8 cellular contexts compared by ENCODE assay signal in the genomic region with DNA sequence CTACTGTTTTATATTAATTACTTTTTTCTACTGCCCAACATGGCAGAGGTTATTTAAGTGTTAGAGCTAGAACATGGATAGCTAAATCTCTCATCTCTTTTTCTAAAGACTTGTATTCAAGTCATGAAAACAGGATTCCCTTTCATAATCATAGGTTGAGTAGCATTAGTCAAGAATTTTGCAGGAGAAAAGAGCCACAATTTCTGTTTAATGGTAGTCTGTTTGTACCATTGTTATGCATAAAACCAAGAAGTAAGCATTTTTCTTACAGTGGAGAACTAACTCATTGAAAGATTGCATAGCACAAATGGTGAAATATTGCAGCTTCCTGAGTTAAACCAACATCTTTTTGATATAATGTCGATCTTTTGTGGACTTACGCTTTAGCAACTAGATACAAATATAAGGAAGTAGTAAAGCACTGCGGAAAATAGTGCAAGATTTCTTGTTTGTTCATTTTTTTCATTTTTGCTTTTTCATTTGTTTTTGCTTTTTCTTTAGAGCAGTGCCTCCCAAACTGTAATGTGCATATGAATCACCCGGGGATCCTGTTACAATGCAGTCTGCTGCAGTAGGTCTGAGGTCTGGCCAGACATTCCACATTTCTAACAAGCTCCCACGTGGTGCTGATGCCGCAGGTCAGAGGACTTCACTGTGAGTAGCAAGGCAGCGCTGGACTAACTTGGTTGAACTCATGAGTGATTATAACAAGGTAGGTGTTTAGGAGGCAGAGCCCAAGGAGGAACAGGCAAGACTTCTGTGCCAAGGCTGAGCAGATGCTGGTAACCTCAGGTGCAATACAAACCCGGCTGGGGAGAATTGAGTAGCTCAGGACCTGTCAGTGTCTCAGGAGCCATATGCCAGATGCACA. TPM values are rescaled to one million over a fixed set of nuclear protein-coding genes. Genes with fewer than 3 reads are reported as not detected.
DNase-seq lines count a peak whose midpoint lies in the region; ATAC-seq and TF ChIP-seq lines count a peak whose summit lies in the region.

No MANE protein-coding gene starts in this region.

- no peaks in the 10 kb centered on the region for H3K9me2 ChIP-seq in HCT116 (ENCODE audit: insufficient read depth)

- no peak for TF ChIP-seq EP300 in stomach (IDR thresholded peaks at IDR 0.05)

- WGBS in stomach, 5 donors, result 35 to 45% (median 38%) methylated on average over 8 of the region's 8 CpGs

- ATAC-seq in HCT116, result peak; percentile 65

- H3K9ac ChIP-seq in HCT116 (ENCODE audit: low read length), result no peak overlapping the region

- RAD21 ChIA-PET in HCT116 (lab: Charles Lee; ENCODE audit: low non-redundant PET in 1 of 2, low total read pairs in 2 of 2, uncharacterized antibody in 2 of 2, unreplicated experiment in 2 of 2), result no interaction called here

- no peaks in the 10 kb centered on the region for H3K79me2 ChIP-seq in ACC112 (ENCODE audit: control insufficient read depth, insufficient read depth, low read length, unreplicated experiment)
- no peaks in the 10 kb centered on the region for H3K79me2 ChIP-seq in HCT116 (ENCODE audit: insufficient read depth, low read length)

- CTCF ChIA-PET in HCT116 (lab: Charles Lee) (no interaction called here), Calu3 (lab: Charles Lee) (no interaction called here)

- H3K4me3 ChIP-seq in ACC112 (ENCODE audit: low read depth, low read length), result 0 out of 2 replicates have a peak overlapping the region, but pooled peaks have one; percentile 12
- H3K4me3 ChIP-seq in HCT116 (replicated peaks in 1 of 2; ENCODE audit: low read depth in 1 of 2, low read length in 2 of 2), result no peak overlapping the region
- no peak overlapping the region for H3K4me3 ChIP-seq in stomach

- no peaks in the 10 kb centered on the region for H3K9me3 Mint-ChIP-seq in activated naive CD8-positive, alpha-beta T cell treated with anti-CD3 and anti-CD28 coated beads for 36 hours
- no peaks in the 10 kb centered on the region for H3K9me3 Mint-ChIP-seq in Calu3 (ENCODE audit: low read depth, unreplicated experiment)

- H3K36me3 Mint-ChIP-seq in activated naive CD8-positive, alpha-beta T cell treated with anti-CD3 and anti-CD28 coated beads for 36 hours, result peaks cover 2% of the 10 kb centered on the region
- no peaks in the 10 kb centered on the region for H3K36me3 Mint-ChIP-seq in Calu3 (ENCODE audit: insufficient read depth, unreplicated experiment)

- DNase-seq in HCT116 (ENCODE audit: low read depth, low spot score) (no peak), iPS-NIHi7 (ENCODE audit: extremely low spot score) (peak; percentile 58), Calu3 (no peak), germinal center (ENCODE audit: low spot score) (no peak), stomach (no peak), NCI-H1694 treated with DMSO at 0.1 percent for 48 hours (lab: John Stamatoyannopoulos, UW) (no peak)
- no peak for DNase-seq in activated naive CD8-positive, alpha-beta T cell treated with anti-CD3 and anti-CD28 coated beads for 36 hours

- no peak overlapping the region for H3K4me2 ChIP-seq in HCT116 (ENCODE audit: low read length)

- no TSS peak for BruUV-seq in HCT116 (replicated peaks; lab: Mats Ljungman, UMichigan)
- BruUV-seq in Calu3 (replicated peaks; lab: Mats Ljungman, UMichigan), result no TSS peak

- H3K27me3 ChIP-seq in ACC112 (ENCODE audit: insufficient read depth, low read length) (peaks cover 5% of the 10 kb centered on the region; the same call in 1 of the 2 replicates), HCT116 (ENCODE audit: insufficient read depth, low read length) (peaks cover 89% of the 10 kb centered on the region), stomach (peaks cover 0 to 30% (median 0%) of the 10 kb centered on the region in 3 donors)

- H3K27ac Mint-ChIP-seq in activated naive CD8-positive, alpha-beta T cell treated with anti-CD3 and anti-CD28 coated beads for 36 hours, result peak overlapping the region; percentile 80
- no peak overlapping the region for H3K27ac Mint-ChIP-seq in Calu3 (ENCODE audit: unreplicated experiment)

- peak overlapping the region; percentile 70 for H3K4me3 Mint-ChIP-seq in activated naive CD8-positive, alpha-beta T cell treated with anti-CD3 and anti-CD28 coated beads for 36 hours
- H3K4me3 Mint-ChIP-seq in Calu3 (ENCODE audit: low read depth, unreplicated experiment), result no peak overlapping the region

- no peaks in the 10 kb centered on the region for H3K36me3 ChIP-seq in ACC112 (ENCODE audit: insufficient read depth, low read length)
- H3K36me3 ChIP-seq in HCT116 (ENCODE audit: control insufficient read depth in 1 of 2, insufficient read depth in 2 of 2, low read length in 2 of 2), result no peaks in the 10 kb centered on the region
- no peaks in the 10 kb centered on the region for H3K36me3 ChIP-seq in stomach

- peaks cover 51% of the 10 kb centered on the region for H3K4me1 Mint-ChIP-seq in activated naive CD8-positive, alpha-beta T cell treated with anti-CD3 and anti-CD28 coated beads for 36 hours
- H3K4me1 Mint-ChIP-seq in Calu3 (ENCODE audit: low read depth, unreplicated experiment), result peaks cover 8% of the 10 kb centered on the region

- intact Hi-C loops in HCT116 (cut with micrococcal nuclease), result no loop called here
- intact Hi-C loops in Calu3 (cut with micrococcal nuclease; ENCODE audit: unreplicated experiment), result no loop called here
- intact Hi-C loops in stomach (cut with DNase I; ENCODE audit: low total_unique reads), result no loop called here

- no peaks in the 10 kb centered on the region for H4K20me1 ChIP-seq in HCT116 (ENCODE audit: insufficient read depth)

- H3K27ac ChIP-seq in ACC112 (ENCODE audit: low read depth, low read length) (peak overlapping the region; percentile 2; the same call in 1 of the 2 replicates), HCT116 (ENCODE audit: low read depth, low read length) (no peak overlapping the region), stomach (peak overlapping the region in 1 of 5 donors; percentile 20)

- POLR2A ChIA-PET in HCT116 (lab: Charles Lee), result no interaction called here

- TF ChIP-seq CTCF in HCT116 (IDR thresholded peaks at IDR 0.05 in 2 of 3, conservative IDR thresholded peaks at IDR 0.05 in 1 of 3; ENCODE audit: borderline replicate concordance in 1 of 3, insufficient read depth in 1 of 3, low read depth in 2 of 3, low read length in 2 of 3), result no peak
- TF ChIP-seq CTCF in Calu3 (IDR thresholded peaks at IDR 0.05; ENCODE audit: unreplicated experiment), result no peak
- no peak for TF ChIP-seq CTCF in stomach (IDR thresholded peaks at IDR 0.05)

- H2AFZ ChIP-seq in ACC112 (ENCODE audit: low read length, unreplicated experiment) (no peak overlapping the region), HCT116 (ENCODE audit: low read depth, low read length, poor library complexity, severe bottlenecking) (no peak overlapping the region)

- no peaks in the 10 kb centered on the region for H3K27me3 Mint-ChIP-seq in activated naive CD8-positive, alpha-beta T cell treated with anti-CD3 and anti-CD28 coated beads for 36 hours
- H3K27me3 Mint-ChIP-seq in Calu3 (ENCODE audit: unreplicated experiment), result peaks cover 14% of the 10 kb centered on the region

- TF ChIP-seq POLR2A in HCT116 (IDR thresholded peaks at IDR 0.05; ENCODE audit: borderline replicate concordance, extremely low read depth, insufficient read depth, insufficient read length), result no peak
- no peak for TF ChIP-seq POLR2A in stomach (IDR thresholded peaks at IDR 0.05)

- TF ChIP-seq RAD21 in HCT116 (IDR thresholded peaks at IDR 0.05; ENCODE audit: low read depth), result no peak

- H3K4me1 ChIP-seq in ACC112 (ENCODE audit: control insufficient read depth, insufficient read depth, low read length, unreplicated experiment) (peaks cover 16% of the 10 kb centered on the region), HCT116 (ENCODE audit: control insufficient read depth in 1 of 2, insufficient read depth in 2 of 2, low read length in 2 of 2) (no peaks in the 10 kb centered on the region), stomach (peaks cover 0 to 12% (median 5%) of the 10 kb centered on the region in 4 donors)

- H3K9me3 ChIP-seq in HCT116 (ENCODE audit: control insufficient read depth in 1 of 2, insufficient read depth in 1 of 2, low read depth in 1 of 2, low read length in 2 of 2) (no peaks in the 10 kb centered on the region), stomach (no peaks in the 10 kb centered on the region)

TF ChIP-seq in HCT116, 20 proteins besides CTCF, POLR2A, EP300 and RAD21 (continues in another document):
- no peak for TF ChIP-seq SP1 (IDR thresholded peaks at IDR 0.05; ENCODE audit: low read depth)
- no peak for TF ChIP-seq FOSL1 (IDR thresholded peaks at IDR 0.05; ENCODE audit: low read depth)
- no peak for TF ChIP-seq POLR2AphosphoS5 (IDR thresholded peaks at IDR 0.05; ENCODE audit: low read depth, low read length)
- TF ChIP-seq, protein P1, sequence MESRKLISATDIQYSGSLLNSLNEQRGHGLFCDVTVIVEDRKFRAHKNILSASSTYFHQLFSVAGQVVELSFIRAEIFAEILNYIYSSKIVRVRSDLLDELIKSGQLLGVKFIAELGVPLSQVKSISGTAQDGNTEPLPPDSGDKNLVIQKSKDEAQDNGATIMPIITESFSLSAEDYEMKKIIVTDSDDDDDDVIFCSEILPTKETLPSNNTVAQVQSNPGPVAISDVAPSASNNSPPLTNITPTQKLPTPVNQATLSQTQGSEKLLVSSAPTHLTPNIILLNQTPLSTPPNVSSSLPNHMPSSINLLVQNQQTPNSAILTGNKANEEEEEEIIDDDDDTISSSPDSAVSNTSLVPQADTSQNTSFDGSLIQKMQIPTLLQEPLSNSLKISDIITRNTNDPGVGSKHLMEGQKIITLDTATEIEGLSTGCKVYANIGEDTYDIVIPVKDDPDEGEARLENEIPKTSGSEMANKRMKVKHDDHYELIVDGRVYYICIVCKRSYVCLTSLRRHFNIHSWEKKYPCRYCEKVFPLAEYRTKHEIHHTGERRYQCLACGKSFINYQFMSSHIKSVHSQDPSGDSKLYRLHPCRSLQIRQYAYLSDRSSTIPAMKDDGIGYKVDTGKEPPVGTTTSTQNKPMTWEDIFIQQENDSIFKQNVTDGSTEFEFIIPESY (IDR thresholded peaks at IDR 0.05; ENCODE audit: extremely low read depth, insufficient replicate concordance, low read length), result no peak
- no peak for TF ChIP-seq ZFX (IDR thresholded peaks at IDR 0.05)
- TF ChIP-seq JUND (IDR thresholded peaks at IDR 0.05), result no peak
- TF ChIP-seq CEBPB (IDR thresholded peaks at IDR 0.05; ENCODE audit: low read depth), result no peak

RNA-seq across cellular contexts. Expression of a gene that starts 4.6 kb away (rescaled TPM):
- total RNA-seq in HCT116 (2021; ENCODE audit: unreplicated experiment) (9.2 TPM), Calu3 (2022) (26.5 and 38.4 TPM in 2 replicates), stomach (10 to 100 TPM in 4 of 5 donors, 1 to 10 TPM in 1; 8.8 to 72.5 (median 24.6) TPM)
- 7.7 and 8.0 TPM in 2 replicates for polyA plus RNA-seq in HCT116 (2012)
- total RNA-seq in activated naive CD8-positive, alpha-beta T cell treated with anti-CD3 and anti-CD28 coated beads for 36 hours, result 100 to 1,000 TPM; 426 to 430 TPM
- polyA plus RNA-seq in stomach, result 10 to 100 TPM in 2 of 3 donors, 1 to 10 TPM in 1; 7.0 to 35.4 (median 20.4) TPM

Comparison
In these comparisons a context has a peak if more than half of its experiments do, and no peak if none do; other contexts are left out.
1. RNA of a gene that starts 4.6 kb away (total RNA-seq): 426 to 430 TPM in activated naive CD8-positive, alpha-beta T cell treated with anti-CD3 and anti-CD28 coated beads for 36 hours; 26.5 to 38.4 TPM in Calu3, 8.8 to 72.5 TPM in stomach and 9.2 TPM in HCT116 (single experiment); every median in the first group is over 4 times any median in the second.